ENCODE assay signal across 10 cellular contexts in genomic region chr17:42163113-42163512, GRCh38. TPM values are rescaled to one million over a fixed set of nuclear protein-coding genes. Genes with fewer than 3 reads are reported as not detected.
DNase-seq lines count a peak whose midpoint lies in the region; ATAC-seq and TF ChIP-seq lines count a peak whose summit lies in the region.
"Had no signal": no experiment of that assay in that cellular context is flagged by ENCODE, and none has a peak within 500 bp of the region (broad histone marks: within the 10 kb centered on the region; RNA-seq: fewer than 3 reads in every experiment).

No MANE protein-coding gene starts in this region.

- H3K9me3 ChIP-seq in effector memory CD4-positive, alpha-beta T cell (ENCODE audit: control insufficient read depth, low read length): no peaks in the 10 kb centered on the region
- H3K9me3 ChIP-seq: HAP-1 had no signal

- H3K4me1 ChIP-seq in effector memory CD4-positive, alpha-beta T cell (ENCODE audit: control insufficient read depth, insufficient read depth, low read length, poor library complexity, severe bottlenecking): no peaks in the 10 kb centered on the region
- H3K4me1 ChIP-seq: HAP-1 had no signal

- peak; percentile 72 for DNase-seq in ELF-1 (ENCODE audit: low read depth, low spot score)
- DNase-seq in activated naive CD8-positive, alpha-beta T cell treated with anti-CD3 and anti-CD28 coated beads, Interleukin-2, amount 10 ng/mL, durations not matched to agents 7 days and 5 days: peak; percentile 65
- peak; percentile 36 for DNase-seq in nephron progenitor cell
- DNase-seq in omental fat pad (ENCODE audit: low spot score): no peak
- no peak for DNase-seq in NCI-H2196 (lab: John Stamatoyannopoulos, UW; ENCODE audit: unreplicated experiment)
- DNase-seq in effector memory CD4-positive, alpha-beta T cell: no peak
- no peak for DNase-seq in NCI-H1417 (lab: John Stamatoyannopoulos, UW)

- H3K9me3 Mint-ChIP-seq in activated naive CD8-positive, alpha-beta T cell treated with anti-CD3 and anti-CD28 coated beads, Interleukin-2, amount 10 ng/mL, durations not matched to agents 7 days and 5 days: no peaks in the 10 kb centered on the region
- no peaks in the 10 kb centered on the region for H3K9me3 Mint-ChIP-seq in nephron progenitor cell

- no peaks in the 10 kb centered on the region for H3K27me3 ChIP-seq in effector memory CD4-positive, alpha-beta T cell (replicated peaks; ENCODE audit: control insufficient read depth, insufficient read depth, low read length, poor library complexity, severe bottlenecking)

- H3K27ac Mint-ChIP-seq in activated naive CD8-positive, alpha-beta T cell treated with anti-CD3 and anti-CD28 coated beads, Interleukin-2, amount 10 ng/mL, durations not matched to agents 7 days and 5 days: no peak overlapping the region
- no peak overlapping the region for H3K27ac Mint-ChIP-seq in nephron progenitor cell

- POLR2A ChIA-PET in activated naive CD8-positive, alpha-beta T cell treated with anti-CD3 and anti-CD28 coated beads, Interleukin-2, amount 10 ng/mL, durations not matched to agents 7 days and 5 days (lab: Charles Lee): no interaction called here

- ATAC-seq in activated naive CD8-positive, alpha-beta T cell treated with anti-CD3 and anti-CD28 coated beads, Interleukin-2, amount 10 ng/mL, durations not matched to agents 7 days and 5 days (ENCODE audit: low read depth): no peak
- no peak for ATAC-seq in omental fat pad (ENCODE audit: low FRiP score)

- H3K4me3 ChIP-seq in effector memory CD4-positive, alpha-beta T cell (ENCODE audit: insufficient read depth, low read depth, low read length, poor library complexity, severe bottlenecking): no peak overlapping the region
- H3K4me3 ChIP-seq: HAP-1 had no signal

- H3K4me3 Mint-ChIP-seq in activated naive CD8-positive, alpha-beta T cell treated with anti-CD3 and anti-CD28 coated beads, Interleukin-2, amount 10 ng/mL, durations not matched to agents 7 days and 5 days: no peak overlapping the region
- H3K4me3 Mint-ChIP-seq in nephron progenitor cell: no peak overlapping the region

- no peaks in the 10 kb centered on the region for H3K36me3 ChIP-seq in effector memory CD4-positive, alpha-beta T cell (ENCODE audit: control insufficient read depth, insufficient read depth, low read length)
- H3K36me3 ChIP-seq: HAP-1 had no signal

- H3K4me1 Mint-ChIP-seq in activated naive CD8-positive, alpha-beta T cell treated with anti-CD3 and anti-CD28 coated beads, Interleukin-2, amount 10 ng/mL, durations not matched to agents 7 days and 5 days: peaks cover 5% of the 10 kb centered on the region
- peaks cover 23% of the 10 kb centered on the region for H3K4me1 Mint-ChIP-seq in nephron progenitor cell

- no peaks in the 10 kb centered on the region for H3K27me3 Mint-ChIP-seq in activated naive CD8-positive, alpha-beta T cell treated with anti-CD3 and anti-CD28 coated beads, Interleukin-2, amount 10 ng/mL, durations not matched to agents 7 days and 5 days
- peaks cover 16% of the 10 kb centered on the region for H3K27me3 Mint-ChIP-seq in nephron progenitor cell (ENCODE audit: low read depth, poor library complexity)

- H3K27ac ChIP-seq in effector memory CD4-positive, alpha-beta T cell (ENCODE audit: insufficient read depth, low read length, poor library complexity, severe bottlenecking): no peak overlapping the region

- no peaks in the 10 kb centered on the region for H3K36me3 Mint-ChIP-seq in activated naive CD8-positive, alpha-beta T cell treated with anti-CD3 and anti-CD28 coated beads, Interleukin-2, amount 10 ng/mL, durations not matched to agents 7 days and 5 days
- no peaks in the 10 kb centered on the region for H3K36me3 Mint-ChIP-seq in nephron progenitor cell (ENCODE audit: low read depth)

- TF ChIP-seq CTCF in LNCAP (IDR thresholded peaks at IDR 0.05): peak; percentile 54; the same call in 1 of the 2 replicates
- TF ChIP-seq CTCF in nephron progenitor cell (IDR thresholded peaks at IDR 0.05): peak; percentile 31
- no peak for TF ChIP-seq CTCF in omental fat pad (IDR thresholded peaks at IDR 0.05)

RNA-seq across cellular contexts. Expression of gene RAB5C, which starts 8.3 kb away (rescaled TPM):
- 10 to 100 TPM; 86.7 to 90.5 TPM for total RNA-seq in activated naive CD8-positive, alpha-beta T cell treated with anti-CD3 and anti-CD28 coated beads, Interleukin-2, amount 10 ng/mL, durations not matched to agents 7 days and 5 days
- 100 to 1,000 TPM; 122 to 178 (median 158) TPM for total RNA-seq in omental fat pad

RNA-seq across cellular contexts. Expression of gene KCNH4, which starts 17.8 kb away (rescaled TPM):
- total RNA-seq in activated naive CD8-positive, alpha-beta T cell treated with anti-CD3 and anti-CD28 coated beads, Interleukin-2, amount 10 ng/mL, durations not matched to agents 7 days and 5 days: under 1 TPM in 1 of 2 experiments, not detected in 1; 0.09 TPM
- under 1 TPM in 3 of 4 donors, not detected in 1; 0.44 to 0.79 (median 0.48) TPM for total RNA-seq in omental fat pad

RNA-seq across cellular contexts. Expression of gene HCRT, which starts 22.1 kb away (rescaled TPM):
- not detected for total RNA-seq in activated naive CD8-positive, alpha-beta T cell treated with anti-CD3 and anti-CD28 coated beads, Interleukin-2, amount 10 ng/mL, durations not matched to agents 7 days and 5 days
- not detected for total RNA-seq in omental fat pad
- total RNA-seq: T-helper 2 cell treated with Interferon-gamma antibody and Interleukin-4, amounts not matched to agents 100 ng/mL and 5 ng/mL, for 36 hours had no signal

RNA-seq across cellular contexts. Expression of gene GHDC, which starts 31.2 kb away (rescaled TPM):
- total RNA-seq in activated naive CD8-positive, alpha-beta T cell treated with anti-CD3 and anti-CD28 coated beads, Interleukin-2, amount 10 ng/mL, durations not matched to agents 7 days and 5 days: 10 to 100 TPM; 22.0 to 23.1 TPM
- 10 to 100 TPM; 28.8 to 41.3 (median 35.5) TPM for total RNA-seq in omental fat pad

RNA-seq across cellular contexts. Expression of gene HSPB9, which starts 40.5 kb away (rescaled TPM):
- under 1 TPM; 0.31 to 0.36 TPM for total RNA-seq in activated naive CD8-positive, alpha-beta T cell treated with anti-CD3 and anti-CD28 coated beads, Interleukin-2, amount 10 ng/mL, durations not matched to agents 7 days and 5 days
- under 1 TPM in 1 of 4 donors, not detected in 3; 0.25 TPM for total RNA-seq in omental fat pad
- total RNA-seq: T-helper 2 cell treated with Interferon-gamma antibody and Interleukin-4, amounts not matched to agents 100 ng/mL and 5 ng/mL, for 36 hours had no signal

Comparison
In these comparisons a context has a peak if more than half of its experiments do, and no peak if none do; other contexts are left out.
1. DNase-seq: peak in ELF-1 (single experiment), activated naive CD8-positive, alpha-beta T cell treated with anti-CD3 and anti-CD28 coated beads, Interleukin-2, amount 10 ng/mL, durations not matched to agents 7 days and 5 days (single experiment) and nephron progenitor cell (single experiment); none in omental fat pad (single experiment), NCI-H2196 (single experiment), effector memory CD4-positive, alpha-beta T cell (0 of 3) and NCI-H1417 (0 of 3).
2. CTCF ChIP-seq: peak in LNCAP (single experiment) and nephron progenitor cell (single experiment); none in omental fat pad (0 of 3).